Comparison of ENCODE assay signal across 22 cellular contexts in genomic region chr20:52236292-52236691, GRCh38. TPM values are rescaled to one million over a fixed set of nuclear protein-coding genes. Genes with fewer than 3 reads are reported as not detected.
DNase-seq lines count a peak whose midpoint lies in the region; ATAC-seq, FAIRE-seq and TF ChIP-seq lines count a peak whose summit lies in the region.
"Had no signal": no experiment of that assay in that cellular context is flagged by ENCODE, and none has a peak within 500 bp of the region (broad histone marks: within the 10 kb centered on the region; RNA-seq: fewer than 3 reads in every experiment).

No MANE protein-coding gene starts in this region.

- H3K27ac ChIP-seq in esophagus muscularis mucosa (replicated peaks in 1 of 4) (no peak overlapping the region), temporal lobe (ENCODE audit: low read depth, low read length) (peak overlapping the region; percentile 7)
- H3K27ac ChIP-seq: A549 had no signal

- intact Hi-C loops in esophagus muscularis mucosa (cut with DNase I), result no loop called here

- H3K4me3 ChIP-seq in esophagus muscularis mucosa, result no peak overlapping the region
- H3K4me3 ChIP-seq: A549, GM23338, HAP-1 had no signal

- DNase-seq in HTR-8/SVneo (ENCODE audit: insufficient read length, low spot score), result no peak
- peak; percentile 53 for DNase-seq in esophagus muscularis mucosa (ENCODE audit: extremely low spot score)
- peak; percentile 21 for DNase-seq in occipital lobe (lab: John Stamatoyannopoulos, UW)
- no peak for DNase-seq in omental fat pad (ENCODE audit: low spot score)
- DNase-seq in stimulated activated naive CD8-positive, alpha-beta T cell treated with anti-CD3 and anti-CD28 coated beads, Interleukin-15, Interleukin-2, amounts not matched to agents 100 U/mL and 50 U/mL, for 24 hours, result no peak
- DNase-seq: 8988T; ACHN; AML-193; C1 segment of cervical spinal cord; Calu3; CD4-positive, alpha-beta memory T cell; COR-L47; DND-41; HFFc6 had no signal

- H3K4me1 ChIP-seq in esophagus muscularis mucosa, result no peaks in the 10 kb centered on the region
- H3K4me1 ChIP-seq: HAP-1 had no signal

- no peaks in the 10 kb centered on the region for H3K36me3 ChIP-seq in esophagus muscularis mucosa
- H3K36me3 ChIP-seq: HAP-1 had no signal

- peak; percentile 80 for FAIRE-seq in HTR-8/SVneo (lab: Jason Lieb, UNC)
- FAIRE-seq: A549, G401.6, GM12892, H54 had no signal

- no peak for ATAC-seq in omental fat pad (ENCODE audit: low FRiP score)
- no peak for ATAC-seq in stimulated activated naive CD8-positive, alpha-beta T cell treated with anti-CD3 and anti-CD28 coated beads, Interleukin-15, Interleukin-2, amounts not matched to agents 100 U/mL and 50 U/mL, for 24 hours
- ATAC-seq in HG03571 (IDR thresholded peaks at IDR 0.05; ENCODE audit: unreplicated experiment), result no peak
- ATAC-seq: A549, GM23338 had no signal

- WGBS in esophagus muscularis mucosa, result 98% methylated on average over 7 of the region's 7 CpGs

- no peak for TF ChIP-seq CTCF in esophagus muscularis mucosa (IDR thresholded peaks at IDR 0.05)
- TF ChIP-seq CTCF in omental fat pad (IDR thresholded peaks at IDR 0.05), result no peak

- TF ChIP-seq POLR2A in esophagus muscularis mucosa (IDR thresholded peaks at IDR 0.05; ENCODE audit: low read depth), result no peak

- TF ChIP-seq EP300 in esophagus muscularis mucosa (IDR thresholded peaks at IDR 0.05), result no peak

- H3K9me3 ChIP-seq in esophagus muscularis mucosa, result no peaks in the 10 kb centered on the region
- H3K9me3 ChIP-seq: A549, HAP-1 had no signal

- peaks cover 0 to 6% (median 0%) of the 10 kb centered on the region in 4 donors for H3K27me3 ChIP-seq in esophagus muscularis mucosa

RNA-seq across cellular contexts. Expression of gene ZFP64, which starts 44.7 kb away (rescaled TPM):
- total RNA-seq in esophagus muscularis mucosa (10 to 100 TPM in 2 of 4 donors, 1 to 10 TPM in 2; 7.6 to 15.7 (median 11.2) TPM), occipital lobe (7.8 TPM), temporal lobe (6.9 TPM), omental fat pad (1 to 10 TPM; 7.1 to 9.3 (median 9.3) TPM)

Comparison
In these comparisons a context has a peak if more than half of its experiments do, and no peak if none do; other contexts are left out.
1. DNase-seq: peak in esophagus muscularis mucosa (single experiment) and occipital lobe (single experiment); none in HTR-8/SVneo (single experiment), omental fat pad (single experiment) and stimulated activated naive CD8-positive, alpha-beta T cell treated with anti-CD3 and anti-CD28 coated beads, Interleukin-15, Interleukin-2, amounts not matched to agents 100 U/mL and 50 U/mL, for 24 hours (single experiment).